20 cellular contexts compared by ENCODE assay signal in genomic region chr1:121444096-121444495, GRCh38.
"Had no signal": no experiment of that assay in that cellular context is flagged by ENCODE, and none has a peak within 500 bp of the region (broad histone marks: within the 10 kb centered on the region; RNA-seq: fewer than 3 reads in every experiment).

No MANE protein-coding gene starts in this region.

- H3K36me3 ChIP-seq: cardiac muscle cell, esophagus squamous epithelium, heart left ventricle, spleen, upper lobe of left lung had no signal

- H3K4me3 ChIP-seq: cardiac muscle cell, esophagus squamous epithelium, heart left ventricle, spleen, upper lobe of left lung had no signal

- DNase-seq: activated CD4-positive, alpha-beta T cell treated with anti-CD3 and anti-CD28 coated beads, Interleukin-2, amount 50 U/mL, for 4 hours; activated CD8-positive, alpha-beta memory T cell treated with anti-CD3 and anti-CD28 coated beads for 24 hours; activated CD8-positive, alpha-beta memory T cell treated with anti-CD3 and anti-CD28 coated beads, Interleukin-2, amount 50 U/mL, for 4 hours; activated naive CD4-positive, alpha-beta T cell treated with Interleukin-2 at 50 U/mL for 16 hours; activated naive CD8-positive, alpha-beta T cell treated with anti-CD3 and anti-CD28 coated beads, Interleukin-2, amount 10 ng/mL, durations not matched to agents 7 days and 5 days; activated T-cell treated with anti-CD3 and anti-CD28 coated beads, Interleukin-2, amount 50 U/mL, for 24 hours; amygdala; esophagus squamous epithelium; heart left ventricle; left ventricle myocardium superior; midbrain; natural killer cell; spleen; stimulated activated CD4-positive, alpha-beta T cell treated with anti-CD3 and anti-CD28 coated beads, Interleukin-4, amount 100 ng/mL, for 1 hour; stimulated activated naive CD4-positive, alpha-beta T cell treated with Interleukin-2 at 50 U/mL for 16 hours; T1000; upper lobe of left lung had no signal

- FAIRE-seq: islet of Langerhans had no signal

- H3K4me1 ChIP-seq: esophagus squamous epithelium, upper lobe of left lung had no signal

- H3K9me3 ChIP-seq: esophagus squamous epithelium, upper lobe of left lung had no signal

- ATAC-seq: heart left ventricle, left ventricle myocardium superior, natural killer cell, WTC11 had no signal

- H3K27ac ChIP-seq: cardiac muscle cell, esophagus squamous epithelium, spleen, upper lobe of left lung had no signal

- H3K27me3 ChIP-seq: cardiac muscle cell, esophagus squamous epithelium, heart left ventricle, spleen, upper lobe of left lung had no signal
